Comparison of ENCODE assay signal across 8 cellular contexts in genomic region chr13:50991624-50992610, GRCh38.
DNase-seq lines count a peak whose midpoint lies in the region; ATAC-seq and TF ChIP-seq lines count a peak whose summit lies in the region.

No MANE protein-coding gene starts in this region.

- H3K36me3 ChIP-seq in HUES64 (ENCODE audit: insufficient read depth, low read length) (no peaks in the 10 kb centered on the region), vagina (no peaks in the 10 kb centered on the region), SK-N-SH (replicated peaks in 1 of 2; ENCODE audit: control insufficient read depth in 1 of 2, insufficient read depth in 2 of 2, low read length in 1 of 2) (no peaks in the 10 kb centered on the region)

- H3K4me3 ChIP-seq in HUES64 (ENCODE audit: low read length) = no peak overlapping the region
- no peak overlapping the region for H3K4me3 ChIP-seq in vagina
- H3K4me3 ChIP-seq in SK-N-SH (ENCODE audit: low read depth in 2 of 2, low read length in 1 of 2) = no peak overlapping the region

- peaks cover 30% of the 10 kb centered on the region for H3K4me1 Mint-ChIP-seq in central memory CD8-positive, alpha-beta T cell

- H3K9ac ChIP-seq in HUES64 (ENCODE audit: low read depth, low read length) = 0 out of 2 replicates have a peak overlapping the region, but pooled peaks have one; percentile 28
- H3K9ac ChIP-seq in SK-N-SH = no peak overlapping the region

- intact Hi-C loops in vagina (cut with DNase I) = no loop called here
- intact Hi-C loops in head of caudate nucleus (cut with DNase I) = no loop called here

- H3K27ac Mint-ChIP-seq in central memory CD8-positive, alpha-beta T cell (ENCODE audit: low read depth) = peak overlapping the region; percentile 30

- H3K9me3 ChIP-seq in HUES64 (ENCODE audit: insufficient read depth, low read depth, low read length) = no peaks in the 10 kb centered on the region
- H3K9me3 ChIP-seq in vagina = no peaks in the 10 kb centered on the region
- H3K9me3 ChIP-seq in SK-N-SH = no peaks in the 10 kb centered on the region

- no peak overlapping the region for H2AFZ ChIP-seq in SK-N-SH (ENCODE audit: low read depth)

- H3K4me1 ChIP-seq in HUES64 (ENCODE audit: insufficient read depth, low read length) (peaks cover 35% of the 10 kb centered on the region), vagina (peaks cover 27% of the 10 kb centered on the region), SK-N-SH (ENCODE audit: control insufficient read depth in 1 of 2, insufficient read depth in 2 of 2, low read depth in 1 of 2, low read length in 1 of 2) (no peaks in the 10 kb centered on the region; a peak in 1 of 4 replicates)

- TF ChIP-seq CTCF in vagina (IDR thresholded peaks at IDR 0.05) (no peak), SK-N-SH (IDR thresholded peaks at IDR 0.05) (no peak)

- H3K4me3 Mint-ChIP-seq in central memory CD8-positive, alpha-beta T cell = peak overlapping the region; percentile 30

- peak; percentile 57 for ATAC-seq in GM18499 (IDR thresholded peaks at IDR 0.05; ENCODE audit: insufficient read depth, unreplicated experiment)
- ATAC-seq in GM21381 (IDR thresholded peaks at IDR 0.05; ENCODE audit: unreplicated experiment) = peak; percentile 79
- ATAC-seq in central memory CD8-positive, alpha-beta T cell (replicated peaks; ENCODE audit: extremely low read depth, poor library complexity, severe bottlenecking) = peak; percentile 65

- TF ChIP-seq RAD21 in SK-N-SH (IDR thresholded peaks at IDR 0.05; ENCODE audit: low read length) = no peak

- H3K79me2 ChIP-seq in SK-N-SH (ENCODE audit: insufficient read depth) = no peaks in the 10 kb centered on the region

- CTCF ChIA-PET in SK-N-SH (lab: Yijun Ruan, JAX) = interaction anchor here (1.1 kb wide), 1 partner anchor 78 kb away, joined by 3 read pairs; no protein-coding TSS in a partner anchor

- WGBS in HUES64 = 90% methylated on average over 9 of the region's 9 CpGs
- WGBS in SK-N-SH (ENCODE audit: low lambda C conversion rate) = 70% methylated on average over 9 of the region's 9 CpGs

- TF ChIP-seq POLR2A in vagina (IDR thresholded peaks at IDR 0.05) = no peak

- H3K27me3 Mint-ChIP-seq in central memory CD8-positive, alpha-beta T cell = no peaks in the 10 kb centered on the region

- H3F3A ChIP-seq in SK-N-SH (replicated peaks; ENCODE audit: insufficient read depth) = no peaks in the 10 kb centered on the region

- no peaks in the 10 kb centered on the region for H3K9me2 ChIP-seq in SK-N-SH

- TF ChIP-seq EP300 in SK-N-SH (IDR thresholded peaks at IDR 0.05; ENCODE audit: borderline replicate concordance in 1 of 2, low read depth in 1 of 2, low read length in 1 of 2) = no peak

- H3K4me2 ChIP-seq in SK-N-SH = no peak overlapping the region

- no peak for DNase-seq in central memory CD8-positive, alpha-beta T cell (ENCODE audit: low spot score in 2 of 2)
- DNase-seq in vagina (ENCODE audit: extremely low spot score in 2 of 2) (no peak), SK-N-SH (no peak), HCEC 1CT (no peak), head of caudate nucleus (no peak)

- peaks cover 6% of the 10 kb centered on the region for H3K9me3 Mint-ChIP-seq in central memory CD8-positive, alpha-beta T cell

- peaks cover 6% of the 10 kb centered on the region; the same call in 1 of the 2 replicates for H3K27me3 ChIP-seq in HUES64 (ENCODE audit: insufficient read depth, low read length)
- H3K27me3 ChIP-seq in vagina = no peaks in the 10 kb centered on the region
- no peaks in the 10 kb centered on the region for H3K27me3 ChIP-seq in SK-N-SH (ENCODE audit: insufficient read depth)

- H4K20me1 ChIP-seq in SK-N-SH (ENCODE audit: insufficient read depth) = no peaks in the 10 kb centered on the region

- POLR2A ChIA-PET in SK-N-SH (lab: Yijun Ruan, JAX) = no interaction called here

- H3K27ac ChIP-seq in HUES64 (ENCODE audit: low read depth, low read length) = no peak overlapping the region
- H3K27ac ChIP-seq in vagina = peak overlapping the region; percentile 59
- no peak overlapping the region for H3K27ac ChIP-seq in SK-N-SH (ENCODE audit: low read depth in 2 of 2, low read length in 1 of 2)

- H3K36me3 Mint-ChIP-seq in central memory CD8-positive, alpha-beta T cell (ENCODE audit: insufficient read depth) = peaks cover 2% of the 10 kb centered on the region

TF ChIP-seq in SK-N-SH, 30 proteins besides CTCF, POLR2A, EP300 and RAD21:
- no peak for TF ChIP-seq FOSL2 (IDR thresholded peaks at IDR 0.05; ENCODE audit: borderline replicate concordance, low read depth)
- no peak for TF ChIP-seq YY1 (IDR thresholded peaks at IDR 0.05; ENCODE audit: low read depth)
- no peak for TF ChIP-seq TEAD4 (IDR thresholded peaks at IDR 0.05; ENCODE audit: borderline replicate concordance, insufficient read depth)
- no peak for TF ChIP-seq MEF2A (IDR thresholded peaks at IDR 0.05; ENCODE audit: borderline replicate concordance, low read depth)
- TF ChIP-seq REST (IDR thresholded peaks at IDR 0.05; ENCODE audit: low read depth, low read length) = no peak
- TF ChIP-seq USF1 (IDR thresholded peaks at IDR 0.05; ENCODE audit: borderline replicate concordance, low read depth) = no peak
- no peak for TF ChIP-seq TAF1 (IDR thresholded peaks at IDR 0.05; ENCODE audit: borderline replicate concordance, low read depth, low read length)
TF ChIP-seq in SK-N-SH: peak in this region for 0.
